In the genomic region with DNA sequence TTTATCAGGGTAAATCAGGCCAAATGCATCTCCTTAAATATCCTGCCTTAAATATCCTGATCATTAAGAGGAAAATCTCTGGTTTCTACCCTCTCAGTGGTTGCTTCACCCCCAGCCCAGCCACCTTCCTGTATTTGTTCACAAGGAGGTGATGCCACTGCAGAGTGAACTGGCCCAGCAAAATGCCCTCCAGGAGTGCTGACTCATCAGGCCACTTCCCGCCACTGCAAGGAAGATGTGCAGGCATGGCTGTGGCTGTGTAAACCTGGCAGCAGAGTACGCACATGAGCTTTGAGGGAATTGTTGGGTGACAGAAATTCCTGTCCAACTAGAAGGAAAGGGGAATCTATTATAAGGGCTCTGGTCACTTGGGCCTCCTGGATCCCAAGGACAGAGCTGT, we compare ENCODE assay signal across 11 cellular contexts. TPM values are rescaled to one million over a fixed set of nuclear protein-coding genes. Genes with fewer than 3 reads are reported as not detected.
DNase-seq lines count a peak whose midpoint lies in the region; ATAC-seq, FAIRE-seq and TF ChIP-seq lines count a peak whose summit lies in the region.
"Had no signal": no experiment of that assay in that cellular context is flagged by ENCODE, and none has a peak within 500 bp of the region (broad histone marks: within the 10 kb centered on the region; RNA-seq: fewer than 3 reads in every experiment).

No MANE protein-coding gene starts in this region.

- DNase-seq in NK-92 treated with Interleukin-12 subunit alpha and Interleukin-12 subunit beta, amount 100 ng/mL, for 24 hours (lab: John Stamatoyannopoulos, UW): peak; percentile 21
- DNase-seq in NK-92 (lab: John Stamatoyannopoulos, UW; ENCODE audit: unreplicated experiment) (no peak), SW480 (ENCODE audit: low spot score) (peak; percentile 9), glomerular visceral epithelial cell (ENCODE audit: extremely low spot score) (peak; percentile 80), urothelium cell line (ENCODE audit: low spot score) (peak; percentile 37), GM12891 (ENCODE audit: insufficient read length, low spot score) (no peak)
- DNase-seq in activated CD4-positive, alpha-beta T cell treated with anti-CD3 and anti-CD28 coated beads, Interleukin-2, amount 50 U/mL, for 1 hour: no peak
- DNase-seq: amygdala, NCI-H1694 had no signal

- ATAC-seq in GM18502 (IDR thresholded peaks at IDR 0.05; ENCODE audit: poor library complexity, unreplicated experiment): no peak

- FAIRE-seq in urothelium cell line (lab: Jason Lieb, UNC) (no peak), GM12891 (lab: Jason Lieb, UNC) (no peak)
- FAIRE-seq: TTC549 had no signal

- TF ChIP-seq POLR2A in GM12891 (IDR thresholded peaks at IDR 0.05; ENCODE audit: low read depth, low read length): no peak

TF ChIP-seq in GM12891, 5 proteins besides CTCF, POLR2A, EP300 and RAD21:
- TF ChIP-seq TAF1 (IDR thresholded peaks at IDR 0.05; ENCODE audit: low read depth, low read length) (no peak), POU2F2 (IDR thresholded peaks at IDR 0.05; ENCODE audit: low read depth, low read length) (no peak), PAX5 (IDR thresholded peaks at IDR 0.05; ENCODE audit: insufficient read depth, low read length, severe bottlenecking) (no peak), POLR2AphosphoS5 (IDR thresholded peaks at IDR 0.05; ENCODE audit: low read depth, low read length) (no peak), SPI1 (IDR thresholded peaks at IDR 0.05; ENCODE audit: low read depth, low read length) (no peak)

RNA-seq across cellular contexts. Expression of a gene that starts 13.8 kb away (rescaled TPM):
- 0.63 TPM for polyA plus RNA-seq in GM12891 (2012; ENCODE audit: low read depth, missing spikeins)

RNA-seq across cellular contexts. Expression of a gene that starts 42.1 kb away (rescaled TPM):
- polyA plus RNA-seq in GM12891 (2012; ENCODE audit: low read depth, missing spikeins): 1.7 TPM

RNA-seq across cellular contexts. Expression of a gene that starts 54.8 kb away (rescaled TPM):
- polyA plus RNA-seq in GM12891 (2012; ENCODE audit: low read depth, missing spikeins): 3.0 TPM

Comparison
In these comparisons a context has a peak if more than half of its experiments do, and no peak if none do; other contexts are left out.
1. DNase-seq: peak in NK-92 treated with Interleukin-12 subunit alpha and Interleukin-12 subunit beta, amount 100 ng/mL, for 24 hours (single experiment), SW480 (single experiment), glomerular visceral epithelial cell (single experiment) and urothelium cell line (single experiment); none in NK-92 (single experiment), activated CD4-positive, alpha-beta T cell treated with anti-CD3 and anti-CD28 coated beads, Interleukin-2, amount 50 U/mL, for 1 hour (single experiment) and GM12891 (single experiment).